ENCODE assay signal across 11 cellular contexts in genomic region chr12:94173660-94174265, GRCh38. TPM values are rescaled to one million over a fixed set of nuclear protein-coding genes. Genes with fewer than 3 reads are reported as not detected.
DNase-seq lines count a peak whose midpoint lies in the region; ATAC-seq, FAIRE-seq and TF ChIP-seq lines count a peak whose summit lies in the region.
"Had no signal": no experiment of that assay in that cellular context is flagged by ENCODE, and none has a peak within 500 bp of the region (broad histone marks: within the 10 kb centered on the region; RNA-seq: fewer than 3 reads in every experiment).

No MANE protein-coding gene starts in this region.

- H3K4me1 Mint-ChIP-seq in T-helper 2 cell treated with Interferon-gamma antibody and Interleukin-4, amounts not matched to agents 5 μg/mL and 100 μg/mL, for 36 hours (ENCODE audit: low read depth), result peaks cover 52% of the 10 kb centered on the region

- peaks cover 15% of the 10 kb centered on the region for H3K9me3 Mint-ChIP-seq in T-helper 2 cell treated with Interferon-gamma antibody and Interleukin-4, amounts not matched to agents 5 μg/mL and 100 μg/mL, for 36 hours

- no peaks in the 10 kb centered on the region for H3K27me3 Mint-ChIP-seq in T-helper 2 cell treated with Interferon-gamma antibody and Interleukin-4, amounts not matched to agents 5 μg/mL and 100 μg/mL, for 36 hours (ENCODE audit: low read depth)
- H3K27me3 Mint-ChIP-seq: activated CD4-positive, alpha-beta T cell treated with anti-CD3 and anti-CD28 coated beads, Interleukin-2, amount 10 ng/mL, durations not matched to agents 24 days and 14 days had no signal

- ATAC-seq in GM18499 (IDR thresholded peaks at IDR 0.05; ENCODE audit: insufficient read depth, unreplicated experiment) (peak; percentile 40), GM21526 (IDR thresholded peaks at IDR 0.05; ENCODE audit: low FRiP score, unreplicated experiment) (peak; percentile 52), mucosa of descending colon (peak; percentile 55)
- ATAC-seq: left lobe of liver had no signal

- peak overlapping the region; percentile 3; the same call in 1 of the 2 replicates for H3K4me3 ChIP-seq in Jurkat, Clone E6-1 (ENCODE audit: low read length)
- H3K4me3 ChIP-seq in mucosa of descending colon, result no peak overlapping the region

- peak; percentile 40 for DNase-seq in Jurkat, Clone E6-1 (ENCODE audit: low read depth, low spot score)
- no peak for DNase-seq in mucosa of descending colon
- no peak for DNase-seq in T-helper 2 cell treated with Interferon-gamma antibody and Interleukin-4, amounts not matched to agents 5 μg/mL and 100 μg/mL, for 36 hours (ENCODE audit: low spot score)
- no peak for DNase-seq in substantia nigra (lab: John Stamatoyannopoulos, UW)
- DNase-seq in RCC 7860 (ENCODE audit: low spot score), result no peak
- DNase-seq in activated CD4-positive, alpha-beta T cell treated with anti-CD3 and anti-CD28 coated beads, Interleukin-2, amount 50 U/mL, for 4 hours, result no peak
- DNase-seq: NCI-H1930 had no signal

- H3K36me3 ChIP-seq in mucosa of descending colon (ENCODE audit: low read depth), result no peaks in the 10 kb centered on the region

- H3K9me3 ChIP-seq in mucosa of descending colon, result peaks cover 4% of the 10 kb centered on the region

- peaks cover 29% of the 10 kb centered on the region for H3K36me3 Mint-ChIP-seq in T-helper 2 cell treated with Interferon-gamma antibody and Interleukin-4, amounts not matched to agents 5 μg/mL and 100 μg/mL, for 36 hours (ENCODE audit: low read depth)

- no peak overlapping the region for H3K4me3 Mint-ChIP-seq in T-helper 2 cell treated with Interferon-gamma antibody and Interleukin-4, amounts not matched to agents 5 μg/mL and 100 μg/mL, for 36 hours

- H3K4me1 ChIP-seq in mucosa of descending colon (ENCODE audit: low read depth), result no peaks in the 10 kb centered on the region

- intact Hi-C loops in mucosa of descending colon (cut with DNase I, micrococcal nuclease), result no loop called here

- TF ChIP-seq CTCF in mucosa of descending colon (IDR thresholded peaks at IDR 0.05), result no peak

- H3K27ac Mint-ChIP-seq in T-helper 2 cell treated with Interferon-gamma antibody and Interleukin-4, amounts not matched to agents 5 μg/mL and 100 μg/mL, for 36 hours, result no peak overlapping the region
- H3K27ac Mint-ChIP-seq: activated CD4-positive, alpha-beta T cell treated with anti-CD3 and anti-CD28 coated beads, Interleukin-2, amount 10 ng/mL, durations not matched to agents 24 days and 14 days had no signal

- FAIRE-seq in RCC 7860 (lab: Jason Lieb, UNC), result no peak

- H3K27ac ChIP-seq in substantia nigra (ENCODE audit: low read depth, low read length, poor library complexity, severe bottlenecking), result no peak overlapping the region

RNA-seq across cellular contexts. Expression of gene PLXNC1, which starts 25.4 kb away (rescaled TPM):
- 1.5 TPM for polyA plus RNA-seq in Jurkat, Clone E6-1 (2012; ENCODE audit: insufficient read depth, insufficient read length)
- total RNA-seq in mucosa of descending colon, result 10 to 100 TPM in 1 of 3 donors, 1 to 10 TPM in 2; 5.2 to 13.2 (median 6.2) TPM
